Comparison of ENCODE assay signal across 10 cellular contexts in genomic region chr1:211518330-211519289, GRCh38. TPM values are rescaled to one million over a fixed set of nuclear protein-coding genes. Genes with fewer than 3 reads are reported as not detected.
DNase-seq lines count a peak whose midpoint lies in the region; ATAC-seq and TF ChIP-seq lines count a peak whose summit lies in the region.
"Had no signal": no experiment of that assay in that cellular context is flagged by ENCODE, and none has a peak within 500 bp of the region (broad histone marks: within the 10 kb centered on the region; RNA-seq: fewer than 3 reads in every experiment).

No MANE protein-coding gene starts in this region.

- DNase-seq in naive B cell (peak; percentile 53), tibial artery (no peak), DMS 273 (lab: John Stamatoyannopoulos, UW; ENCODE audit: unreplicated experiment) (no peak)
- DNase-seq in activated CD4-positive, alpha-beta T cell treated with anti-CD3 and anti-CD28 coated beads, Interleukin-2, amount 50 U/mL, for 48 hours = no peak
- DNase-seq: activated CD8-positive, alpha-beta memory T cell treated with anti-CD3 and anti-CD28 coated beads, Interleukin-2, amount 50 U/mL, for 48 hours; NCI-H2081; psoas muscle had no signal

- peaks cover 0 to 16% (median 9%) of the 10 kb centered on the region in 4 donors for H3K4me1 ChIP-seq in tibial artery
- H3K4me1 ChIP-seq: psoas muscle had no signal

- H3K4me3 ChIP-seq in tibial artery = no peak overlapping the region
- H3K4me3 ChIP-seq: psoas muscle had no signal

- H3K4me3 Mint-ChIP-seq in naive B cell = peak overlapping the region in 6 of 8 donors; percentile 5 to 73 (median 48)

- no peaks in the 10 kb centered on the region for H3K9me3 ChIP-seq in tibial artery
- H3K9me3 ChIP-seq: psoas muscle had no signal

- H3K27me3 Mint-ChIP-seq in naive B cell = no peaks in the 10 kb centered on the region

- H3K36me3 ChIP-seq in tibial artery = no peaks in the 10 kb centered on the region

- no peaks in the 10 kb centered on the region for H3K36me3 Mint-ChIP-seq in naive B cell

- no peaks in the 10 kb centered on the region for H3K9me3 Mint-ChIP-seq in naive B cell

- TF ChIP-seq CTCF in tibial artery (IDR thresholded peaks at IDR 0.05) = no peak

- H3K27ac ChIP-seq in tibial artery = no peak overlapping the region
- H3K27ac ChIP-seq: psoas muscle had no signal

- H3K27ac Mint-ChIP-seq in naive B cell = peak overlapping the region in 4 of 6 donors; percentile 15 to 93 (median 40)

- intact Hi-C loops in tibial artery (cut with DNase I; ENCODE audit: low total_unique reads) = loop anchor here (5.0 kb wide), 2 partner anchors 64 to 139 kb away; no protein-coding TSS in a partner anchor

- peak; percentile 37 for ATAC-seq in GM18907 (IDR thresholded peaks at IDR 0.05; ENCODE audit: unreplicated experiment)
- peak; percentile 56 for ATAC-seq in GM21786 (IDR thresholded peaks at IDR 0.05; ENCODE audit: unreplicated experiment)
- peak; percentile 48 for ATAC-seq in HG03432 (IDR thresholded peaks at IDR 0.05; ENCODE audit: unreplicated experiment)
- ATAC-seq in naive B cell (ENCODE audit: low read depth in 2 of 2) = peak; percentile 41 to 42
- ATAC-seq: psoas muscle had no signal

- peaks cover 32 to 53% (median 42%) of the 10 kb centered on the region in 3 donors for H3K4me1 Mint-ChIP-seq in naive B cell

- no peaks in the 10 kb centered on the region for H3K27me3 ChIP-seq in tibial artery

RNA-seq across cellular contexts. Expression of gene RD3, which starts 26.6 kb away (rescaled TPM):
- polyA plus RNA-seq in naive B cell (ENCODE audit: low read depth in 6 of 6) = not detected
